ENCODE assay signal across 7 cellular contexts in the genomic region with DNA sequence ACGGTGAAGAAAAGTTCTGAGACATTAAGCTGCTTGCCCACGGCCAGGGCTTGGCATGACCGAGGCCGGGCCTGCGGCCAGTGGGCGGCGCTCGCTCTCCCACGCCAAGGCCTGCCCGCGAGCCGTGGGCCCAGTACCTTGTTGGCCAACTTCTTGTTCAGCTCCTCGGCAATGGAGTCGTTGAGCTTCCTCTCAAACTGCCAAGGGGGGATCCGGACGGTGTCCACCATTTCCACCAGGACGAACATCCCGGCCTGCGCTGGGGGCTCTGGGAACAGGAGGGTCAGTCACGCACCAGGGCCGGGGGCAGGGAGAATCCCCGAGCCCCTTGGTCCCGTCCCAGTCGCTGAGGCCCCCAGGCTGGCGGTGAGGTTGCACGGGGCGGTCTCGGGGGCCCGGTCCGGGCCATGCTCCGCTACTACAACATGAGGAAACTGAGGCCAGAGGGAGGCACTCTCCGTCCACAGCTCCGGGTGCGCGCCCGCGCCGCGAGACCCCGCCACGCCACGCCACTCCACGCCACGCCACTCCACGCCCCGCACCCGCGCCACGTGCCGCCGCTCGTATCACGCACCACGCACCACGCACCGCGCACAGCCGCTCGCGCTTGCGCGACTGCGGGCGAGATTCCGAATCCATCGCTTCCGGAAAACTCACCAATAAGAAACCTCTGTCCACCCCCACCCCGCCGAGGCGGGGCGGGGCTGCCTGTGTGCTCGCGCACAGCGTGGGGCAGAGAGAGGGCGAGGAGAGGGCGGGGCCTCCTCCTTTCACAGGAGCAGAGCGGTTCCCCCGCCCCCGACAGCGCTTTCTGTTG.
A peak's percentile ranks its signal among the peaks of the same experiment; 100 is the strongest.
DNase-seq lines count a peak whose midpoint lies in the region; ATAC-seq and TF ChIP-seq lines count a peak whose summit lies in the region.

Gene POLR3H (minus strand): TSS at position 617 of the 817 bp plus-strand sequence. CDS start 369 bp downstream, at position 248.

- TF ChIP-seq CTCF in retinal pigment epithelial cell (conservative IDR thresholded peaks at IDR 0.05; ENCODE audit: low read depth, low read length) = peak; percentile 70

- H3K4me3 ChIP-seq in retinal pigment epithelial cell (ENCODE audit: low read length) = peak within 1 kb of the TSS; percentile 81

- ATAC-seq in GM18508 (IDR thresholded peaks at IDR 0.05; ENCODE audit: insufficient read depth, unreplicated experiment) (peak; percentile 69), HG03025 (IDR thresholded peaks at IDR 0.05; ENCODE audit: low FRiP score, unreplicated experiment) (peak; percentile 80)

- DNase-seq in NCI-H2081 (lab: John Stamatoyannopoulos, UW) = peak; percentile 95
- peak; percentile 91 for DNase-seq in T1000 (lab: John Stamatoyannopoulos, UW)
- DNase-seq in astrocyte of the hippocampus (ENCODE audit: low read depth, low spot score) = peak; percentile 99
- peak; percentile 97 to 98 for DNase-seq in hippocampal formation (lab: John Stamatoyannopoulos, UW)
- DNase-seq in retinal pigment epithelial cell (ENCODE audit: low read depth) = peak; percentile 87

Comparison
In these comparisons a context has a peak if more than half of its experiments do, and no peak if none do; other contexts are left out.
1. Peak in every context shown above with its lines: DNase-seq, ATAC-seq and H3K4me3 ChIP-seq.